In the genomic region with DNA sequence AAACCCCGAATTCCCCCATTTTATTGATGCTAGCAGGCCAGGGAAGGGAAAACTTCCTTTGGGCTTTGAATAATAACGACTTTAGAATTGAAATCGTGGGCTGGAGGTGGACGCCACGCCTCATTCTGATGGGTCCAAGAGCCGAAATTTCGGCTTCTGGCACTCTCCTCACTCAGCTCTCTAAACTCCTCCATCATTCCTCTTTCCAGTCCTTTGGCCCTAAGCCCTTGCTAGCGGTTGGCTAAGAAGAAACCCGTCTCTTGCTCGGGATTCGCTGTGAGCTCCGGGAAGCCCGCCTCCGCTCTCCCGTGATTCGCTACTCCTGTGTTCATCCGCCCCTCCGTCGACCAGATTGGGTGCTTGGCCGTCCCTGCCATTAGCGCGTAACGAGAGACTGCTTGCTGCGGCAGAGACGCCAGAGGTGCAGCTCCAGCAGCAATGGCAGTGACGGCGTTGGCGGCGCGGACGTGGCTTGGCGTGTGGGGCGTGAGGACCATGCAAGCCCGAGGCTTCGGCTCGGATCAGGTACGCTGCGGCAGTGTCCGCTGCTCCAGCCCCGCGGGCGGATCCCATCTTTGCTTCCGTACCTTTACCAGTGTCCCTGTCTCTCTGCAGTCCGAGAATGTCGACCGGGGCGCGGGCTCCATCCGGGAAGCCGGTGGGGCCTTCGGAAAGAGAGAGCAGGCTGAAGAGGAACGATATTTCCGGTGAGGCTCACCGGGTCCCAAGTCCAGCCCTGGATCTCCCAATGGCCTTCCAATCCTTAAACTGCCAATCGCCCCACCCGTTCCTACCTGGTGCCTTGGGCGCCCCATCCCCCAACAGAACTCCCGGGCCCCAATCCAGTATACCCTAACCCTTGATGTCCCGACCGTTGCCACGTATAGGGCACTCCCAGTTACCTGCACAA, we compare ENCODE assay signal across 8 cellular contexts. TPM values are rescaled to one million over a fixed set of nuclear protein-coding genes. Genes with fewer than 3 reads are reported as not detected.
A peak's percentile ranks its signal among the peaks of the same experiment; 100 is the strongest.
DNase-seq lines count a peak whose midpoint lies in the region; ATAC-seq and TF ChIP-seq lines count a peak whose summit lies in the region.

TSS of gene ATP5IF1 (plus strand) at position 379 of the 910 bp plus-strand sequence. CDS start at position 439, 60 bp downstream.

- no peak within 1 kb of the TSS for H2BK15ac ChIP-seq in H9 (ENCODE audit: low read depth, low read length)

- peak; percentile 100 for TF ChIP-seq POLR2A in Raji (IDR thresholded peaks at IDR 0.05; ENCODE audit: insufficient read depth, low read depth, low read length)

- peaks cover 16% of the 10 kb centered on the region; the same call in 1 of the 2 replicates for H3K79me2 ChIP-seq in H9 (ENCODE audit: insufficient read depth, low read length)

- no peak within 1 kb of the TSS for H3K27ac ChIP-seq in H9 (ENCODE audit: insufficient read length, low read depth, low read length)

- WGBS in H9 (ENCODE audit: extremely low coverage, insufficient read length, low lambda C conversion rate), result no CpG with 5 or more reads among the region's 61 CpGs

- H3K23me2 ChIP-seq in H9 (ENCODE audit: insufficient read length, low read depth, low read length, poor library complexity, severe bottlenecking), result peaks cover 14% of the 10 kb centered on the region

- no peak within 1 kb of the TSS for H2BK120ac ChIP-seq in H9 (ENCODE audit: low read depth, low read length, poor library complexity, severe bottlenecking)

- peak within 1 kb of the TSS; percentile 67 for H3K18ac ChIP-seq in H9 (ENCODE audit: insufficient read length, low read depth, low read length)

- no peak within 1 kb of the TSS for H3K56ac ChIP-seq in H9 (ENCODE audit: insufficient read length, low read depth, low read length)

- H3K4me2 ChIP-seq in H9 (ENCODE audit: insufficient read depth, insufficient read length, low read length), result peak within 1 kb of the TSS; percentile 99

- no peaks in the 10 kb centered on the region for H4K20me1 ChIP-seq in H9 (ENCODE audit: control insufficient read depth, insufficient read depth, insufficient read length)

- H3K9me3 Mint-ChIP-seq in H9 (peaks cover 0 to 3% of the 10 kb centered on the region in 2 experiments; a peak in 1 of 5 replicates), nephron progenitor cell (no peaks in the 10 kb centered on the region)
- H3K9me3 Mint-ChIP-seq in stimulated activated naive CD8-positive, alpha-beta T cell treated with anti-CD3 and anti-CD28 coated beads, Interleukin-15, amount 100 ng/mL, for 72 hours, result no peaks in the 10 kb centered on the region

- H2AFZ ChIP-seq in H9 (ENCODE audit: low read length), result no peak within 1 kb of the TSS

- H3K27me3 Mint-ChIP-seq in H9 (ENCODE audit: low read depth) (no peaks in the 10 kb centered on the region), nephron progenitor cell (ENCODE audit: low read depth, poor library complexity) (peaks cover 9% of the 10 kb centered on the region)
- no peaks in the 10 kb centered on the region for H3K27me3 Mint-ChIP-seq in stimulated activated naive CD8-positive, alpha-beta T cell treated with anti-CD3 and anti-CD28 coated beads, Interleukin-15, amount 100 ng/mL, for 72 hours

- no peak within 1 kb of the TSS for H4K91ac ChIP-seq in H9 (ENCODE audit: insufficient read length, low read depth, low read length)

- H2BK5ac ChIP-seq in H9 (ENCODE audit: insufficient read length, low read length), result no peak within 1 kb of the TSS

- no peak within 1 kb of the TSS for H4K5ac ChIP-seq in H9 (ENCODE audit: insufficient read length, low read depth, low read length)

- peak within 1 kb of the TSS; percentile 23 for H3T11ph ChIP-seq in H9 (ENCODE audit: low read length)

- no peak for TF ChIP-seq CTCF in H9 (conservative IDR thresholded peaks at IDR 0.05)
- no peak for TF ChIP-seq CTCF in fibroblast of the aortic adventitia (IDR thresholded peaks at IDR 0.05; ENCODE audit: insufficient read depth, low read length)
- no peak for TF ChIP-seq CTCF in nephron progenitor cell (IDR thresholded peaks at IDR 0.05)

- H2AK5ac ChIP-seq in H9 (ENCODE audit: insufficient read length, low read length), result no peak within 1 kb of the TSS

- H3K4me1 ChIP-seq in ES-I3 (ENCODE audit: insufficient read depth, low read length) (0 out of 2 replicates have a peak, but pooled peaks cover 7% of the 10 kb centered on the region), H9 (ENCODE audit: insufficient read depth, low read length) (no peaks in the 10 kb centered on the region)

- no peak within 1 kb of the TSS; the same call in 1 of the 2 replicates for H3K4ac ChIP-seq in H9 (ENCODE audit: low read depth, low read length)

- peak; percentile 96 for ATAC-seq in stimulated activated naive CD8-positive, alpha-beta T cell treated with anti-CD3 and anti-CD28 coated beads, Interleukin-15, amount 100 ng/mL, for 72 hours

- H3K4me1 Mint-ChIP-seq in H9 (peaks cover 6 to 9% of the 10 kb centered on the region in 2 experiments; a peak in 3 of 4 replicates), nephron progenitor cell (peaks cover 26% of the 10 kb centered on the region)
- peaks cover 39% of the 10 kb centered on the region for H3K4me1 Mint-ChIP-seq in stimulated activated naive CD8-positive, alpha-beta T cell treated with anti-CD3 and anti-CD28 coated beads, Interleukin-15, amount 100 ng/mL, for 72 hours

- DNase-seq in H9 (peak; percentile 98), M059J (ENCODE audit: low read depth) (peak; percentile 98), fibroblast of the aortic adventitia (ENCODE audit: low read depth) (peak; percentile 98), nephron progenitor cell (peak; percentile 92)
- DNase-seq in activated T-helper 9 cell treated with anti-CD3 and anti-CD28 coated beads, Interleukin-2, amount 50 U/mL, for 16 hours (ENCODE audit: low read depth), result peak; percentile 91
- peak; percentile 94 to 96 for DNase-seq in stimulated activated naive CD8-positive, alpha-beta T cell treated with anti-CD3 and anti-CD28 coated beads, Interleukin-15, amount 100 ng/mL, for 72 hours

- H3K9ac ChIP-seq in ES-I3 (ENCODE audit: low read depth, low read length) (peak within 1 kb of the TSS; percentile 92), H9 (ENCODE audit: extremely low read depth, insufficient read length, low read length) (peak within 1 kb of the TSS; percentile 86)

- H2BK12ac ChIP-seq in H9 (ENCODE audit: insufficient read length, low read depth, low read length), result no peak within 1 kb of the TSS

- H3K4me3 Mint-ChIP-seq in H9 (no peak within 1 kb of the TSS), nephron progenitor cell (no peak within 1 kb of the TSS)
- H3K4me3 Mint-ChIP-seq in stimulated activated naive CD8-positive, alpha-beta T cell treated with anti-CD3 and anti-CD28 coated beads, Interleukin-15, amount 100 ng/mL, for 72 hours, result no peak within 1 kb of the TSS

- H3K36me3 ChIP-seq in ES-I3 (ENCODE audit: insufficient read depth, low read length), result peaks cover 6% of the 10 kb centered on the region; the same call in 1 of the 2 replicates

- H4K8ac ChIP-seq in H9 (replicated peaks; ENCODE audit: insufficient read length, low read depth, low read length), result no peak within 1 kb of the TSS

- peak within 1 kb of the TSS; percentile 100 for H3K4me3 ChIP-seq in fibroblast of the aortic adventitia (ENCODE audit: low read depth, low read length)

- H3K79me1 ChIP-seq in H9 (ENCODE audit: insufficient read depth, low read depth, low read length, poor library complexity, severe bottlenecking), result peaks cover 5% of the 10 kb centered on the region

- H3K36me3 Mint-ChIP-seq in H9 (ENCODE audit: insufficient read depth in 1 of 3, low read depth in 3 of 3) (peaks cover 0 to 7% (median 1%) of the 10 kb centered on the region in 3 experiments; a peak in 3 of 7 replicates), nephron progenitor cell (ENCODE audit: low read depth) (no peaks in the 10 kb centered on the region)

- peak within 1 kb of the TSS; percentile 74 for H3K14ac ChIP-seq in H9 (ENCODE audit: insufficient read depth, low read length)

- no peaks in the 10 kb centered on the region for H3K27me3 ChIP-seq in H9 (ENCODE audit: insufficient read depth, low read length)

- H3K27ac Mint-ChIP-seq in H9 (no peak within 1 kb of the TSS), nephron progenitor cell (no peak within 1 kb of the TSS)
- no peak within 1 kb of the TSS for H3K27ac Mint-ChIP-seq in stimulated activated naive CD8-positive, alpha-beta T cell treated with anti-CD3 and anti-CD28 coated beads, Interleukin-15, amount 100 ng/mL, for 72 hours

- no peaks in the 10 kb centered on the region; the same call in 1 of the 2 replicates for H3K9me3 ChIP-seq in ES-I3 (ENCODE audit: control insufficient read depth, insufficient read depth, low read length)
- no peaks in the 10 kb centered on the region for H3K9me3 ChIP-seq in H9 (ENCODE audit: control insufficient read depth, low read depth, low read length)

- no peak within 1 kb of the TSS for H3K23ac ChIP-seq in H9 (ENCODE audit: insufficient read length, low read depth, low read length)

- no peak within 1 kb of the TSS for H2BK20ac ChIP-seq in H9 (ENCODE audit: low read depth, low read length, poor library complexity, severe bottlenecking)

RNA-seq across cellular contexts. Expression of gene ATP5IF1, which starts in this region (rescaled TPM):
- total RNA-seq in H9 (2021) (257 and 275 TPM in 2 replicates), fibroblast of the aortic adventitia (ENCODE audit: low replicate concordance) (108 and 171 TPM in 2 replicates)
- total RNA-seq in M059J (2014; rRNA removed; shearing (Covaris generic)), result 323 and 496 TPM in 2 replicates
